Comparison of ENCODE assay signal across 10 cellular contexts in genomic region chr4:145830699-145831098, GRCh38.
DNase-seq lines count a peak whose midpoint lies in the region; ATAC-seq and TF ChIP-seq lines count a peak whose summit lies in the region.
"Had no signal": no experiment of that assay in that cellular context is flagged by ENCODE, and none has a peak within 500 bp of the region (broad histone marks: within the 10 kb centered on the region; RNA-seq: fewer than 3 reads in every experiment).

No MANE protein-coding gene starts in this region.

- H3K4me1 Mint-ChIP-seq in immature natural killer cell = peaks cover 18 to 31% of the 10 kb centered on the region in 2 donors

- H3K4me3 ChIP-seq in GM06990 (replicated peaks; ENCODE audit: low read depth, low read length) = no peak overlapping the region
- H3K4me3 ChIP-seq: BLaER1 had no signal

- ATAC-seq in GM19463 (IDR thresholded peaks at IDR 0.05; ENCODE audit: unreplicated experiment) = peak; percentile 51
- peak; percentile 60 for ATAC-seq in HG03103 (IDR thresholded peaks at IDR 0.05; ENCODE audit: low read depth, unreplicated experiment)
- ATAC-seq: foreskin keratinocyte had no signal

- peaks cover 0 to 10% (median 3%) of the 10 kb centered on the region in 3 donors for H3K36me3 Mint-ChIP-seq in immature natural killer cell

- no peak for TF ChIP-seq CTCF in GM06990 (IDR thresholded peaks at IDR 0.05; ENCODE audit: insufficient read depth, low read length, poor library complexity, severe bottlenecking)

- H3K4me3 Mint-ChIP-seq in immature natural killer cell = no peak overlapping the region

- DNase-seq in GM06990 (ENCODE audit: extremely low read depth, insufficient read length) = peak; percentile 48
- DNase-seq in SK-MEL-5 (ENCODE audit: low read depth, low spot score) = peak; percentile 5
- DNase-seq in glomerular visceral epithelial cell (ENCODE audit: extremely low spot score) = no peak
- no peak for DNase-seq in DMS79 treated with DMSO at 0.1 percent for 48 hours (lab: John Stamatoyannopoulos, UW)
- no peak for DNase-seq in activated effector memory CD4-positive, alpha-beta T cell treated with anti-CD3 and anti-CD28 coated beads, Interleukin-2, amount 50 U/mL, for 16 hours
- no peak for DNase-seq in immature natural killer cell
- DNase-seq: foreskin keratinocyte had no signal

- H3K27me3 Mint-ChIP-seq in immature natural killer cell (ENCODE audit: low read depth in 3 of 3) = peaks cover 0 to 3% (median 2%) of the 10 kb centered on the region in 3 donors

- no peaks in the 10 kb centered on the region for H3K9me3 Mint-ChIP-seq in immature natural killer cell

- peaks cover 5% of the 10 kb centered on the region for H3K36me3 ChIP-seq in GM06990 (ENCODE audit: control insufficient read depth, insufficient read depth, low read length)

- in situ Hi-C loops in SK-MEL-5 (cut with HindIII; ENCODE audit: low pct_unique_long_range_greater_than_20kb, low sequenced_read_pairs) = no loop called here

- H3K27me3 ChIP-seq in GM06990 (replicated peaks; ENCODE audit: control insufficient read depth, insufficient read depth, low read length) = no peaks in the 10 kb centered on the region
- H3K27me3 ChIP-seq: BLaER1, foreskin keratinocyte had no signal

- no peak overlapping the region for H3K27ac Mint-ChIP-seq in immature natural killer cell

Comparison
In these comparisons a context has a peak if more than half of its experiments do, and no peak if none do; other contexts are left out.
1. DNase-seq: peak in GM06990 (single experiment) and SK-MEL-5 (single experiment); none in glomerular visceral epithelial cell (single experiment), DMS79 treated with DMSO at 0.1 percent for 48 hours (single experiment), activated effector memory CD4-positive, alpha-beta T cell treated with anti-CD3 and anti-CD28 coated beads, Interleukin-2, amount 50 U/mL, for 16 hours (single experiment) and immature natural killer cell (0 of 3).